In genomic region chr10:72079356-72079755, GRCh38 we compare ENCODE assay signal across 8 cellular contexts. TPM values are rescaled to one million over a fixed set of nuclear protein-coding genes. Genes with fewer than 3 reads are reported as not detected.
DNase-seq lines count a peak whose midpoint lies in the region; ATAC-seq and TF ChIP-seq lines count a peak whose summit lies in the region.

No MANE protein-coding gene starts in this region.

- WGBS in thymus: 14% methylated on average over 5 of the region's 5 CpGs
- 69 to 80% methylated on average over 5 of the region's 5 CpGs for WGBS in lower leg skin, 2 donors

- no peak for ATAC-seq in HG03039 (IDR thresholded peaks at IDR 0.05; ENCODE audit: unreplicated experiment)

- peaks cover 70% of the 10 kb centered on the region for H3K4me1 ChIP-seq in thymus (ENCODE audit: control insufficient read depth, insufficient read depth, low read length)

- H3K36me3 ChIP-seq in thymus (ENCODE audit: control insufficient read depth, insufficient read depth): peaks cover 52% of the 10 kb centered on the region

- peak; percentile 83 for DNase-seq in activated effector memory CD4-positive, alpha-beta T cell treated with anti-CD3 and anti-CD28 coated beads, Interleukin-2, amount 50 U/mL, for 16 hours
- DNase-seq in activated effector memory CD4-positive, alpha-beta T cell treated with Interleukin-2 at 50 U/mL for 16 hours: no peak
- DNase-seq in activated T-cell treated with anti-CD3 and anti-CD28 coated beads for 4 hours (peak; percentile 39), left kidney (ENCODE audit: low read depth, low spot score) (peak; percentile 88), lower leg skin (ENCODE audit: low spot score in 2 of 2) (no peak), foreskin melanocyte (no peak)

- TF ChIP-seq POLR2A in lower leg skin (IDR thresholded peaks at IDR 0.05): no peak

- TF ChIP-seq CTCF in lower leg skin (IDR thresholded peaks at IDR 0.05): no peak

- no peaks in the 10 kb centered on the region for H3K9me3 ChIP-seq in thymus (ENCODE audit: control insufficient read depth)

- H3K4me3 ChIP-seq in thymus (ENCODE audit: low read length) (peak overlapping the region; percentile 35), lower leg skin (ENCODE audit: low read depth, poor library complexity, severe bottlenecking) (no peak overlapping the region)

- peak overlapping the region; percentile 38 for H3K27ac ChIP-seq in thymus (ENCODE audit: low read depth)

- intact Hi-C loops in lower leg skin (cut with DNase I; ENCODE audit: low total_unique reads): no loop called here

- no peaks in the 10 kb centered on the region for H3K27me3 ChIP-seq in thymus (ENCODE audit: control insufficient read depth, insufficient read depth)

RNA-seq across cellular contexts. Expression of gene SPOCK2, which starts 9.0 kb away (rescaled TPM):
- 163 TPM for polyA plus RNA-seq in thymus
- total RNA-seq in lower leg skin: 1 to 10 TPM in 3 of 4 donors, under 1 TPM in 1; 0.65 to 3.9 (median 3.5) TPM

Comparison
In these comparisons a context has a peak if more than half of its experiments do, and no peak if none do; other contexts are left out.
1. DNase-seq: peak in activated effector memory CD4-positive, alpha-beta T cell treated with anti-CD3 and anti-CD28 coated beads, Interleukin-2, amount 50 U/mL, for 16 hours (single experiment), activated T-cell treated with anti-CD3 and anti-CD28 coated beads for 4 hours (single experiment) and left kidney (single experiment); none in activated effector memory CD4-positive, alpha-beta T cell treated with Interleukin-2 at 50 U/mL for 16 hours (single experiment), lower leg skin (0 of 2) and foreskin melanocyte (single experiment).